In the genomic region with DNA sequence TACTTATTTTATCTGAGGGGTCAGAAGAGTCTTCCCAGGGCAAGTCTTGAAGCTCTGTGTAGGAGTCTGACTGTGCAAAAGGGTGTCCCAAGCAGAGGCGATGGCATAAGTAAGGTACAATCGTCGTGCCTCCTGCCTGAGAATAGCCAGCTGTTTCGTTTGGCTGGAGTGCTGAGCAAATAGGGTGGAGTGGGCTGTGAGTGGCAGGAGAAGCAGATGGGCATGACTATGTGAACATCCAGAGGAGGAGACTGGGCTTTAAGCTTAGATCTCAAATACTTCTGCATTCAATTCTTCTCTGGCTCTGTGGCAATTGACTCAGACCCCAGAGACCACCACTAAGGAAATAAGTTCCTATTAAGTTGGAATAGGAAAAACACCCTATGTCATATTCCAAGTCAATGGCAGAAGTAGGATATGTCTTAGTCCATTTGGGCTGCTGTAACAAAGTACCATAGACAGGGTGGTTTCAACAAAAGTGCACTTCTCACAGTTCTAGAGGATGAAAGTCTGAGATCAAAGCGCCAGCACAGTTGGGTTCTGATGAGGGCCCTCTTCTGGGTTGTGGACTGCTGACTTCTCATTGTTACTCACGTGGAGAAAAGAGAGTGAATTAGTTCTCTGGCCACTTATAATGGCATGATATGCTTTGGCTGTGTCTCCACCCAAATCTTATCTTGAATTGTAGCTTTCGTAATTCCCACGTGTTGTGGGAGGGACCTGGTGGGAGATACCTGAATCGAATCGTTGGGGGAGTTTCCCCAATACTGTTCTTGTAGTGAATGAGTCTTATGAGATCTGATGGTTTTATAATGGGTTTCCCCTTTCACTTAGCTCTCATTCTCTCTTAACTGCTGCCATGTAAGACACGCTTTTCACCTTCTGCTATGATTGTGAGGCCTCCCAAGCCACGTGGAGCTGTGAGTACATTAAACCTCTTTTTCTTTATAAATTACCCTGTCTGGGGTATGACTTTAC, we compare ENCODE assay signal across 11 cellular contexts.
DNase-seq lines count a peak whose midpoint lies in the region; ATAC-seq and TF ChIP-seq lines count a peak whose summit lies in the region.
"Had no signal": no experiment of that assay in that cellular context is flagged by ENCODE, and none has a peak within 500 bp of the region (broad histone marks: within the 10 kb centered on the region; RNA-seq: fewer than 3 reads in every experiment).

No MANE protein-coding gene starts in this region.

- H3K36me3 ChIP-seq in CD4-positive, alpha-beta memory T cell (ENCODE audit: insufficient read depth, low read length): no peaks in the 10 kb centered on the region
- H3K36me3 ChIP-seq in prostate gland: no peaks in the 10 kb centered on the region
- no peaks in the 10 kb centered on the region for H3K36me3 ChIP-seq in hepatocyte (replicated peaks; ENCODE audit: insufficient read depth, low read depth)
- H3K36me3 ChIP-seq: ascending aorta had no signal

- no peak overlapping the region for H3K4me2 ChIP-seq in hepatocyte

- ATAC-seq in GM18508 (IDR thresholded peaks at IDR 0.05; ENCODE audit: insufficient read depth, unreplicated experiment): peak; percentile 41
- peak; percentile 43 for ATAC-seq in HG03378 (IDR thresholded peaks at IDR 0.05; ENCODE audit: unreplicated experiment)
- ATAC-seq in activated B cell treated with CpG ODN at 0.5 μM for 24 hours (ENCODE audit: low read depth): peak; percentile 57
- no peak for ATAC-seq in GM21447 (IDR thresholded peaks at IDR 0.05; ENCODE audit: unreplicated experiment)
- ATAC-seq: mucosa of descending colon had no signal

- no peaks in the 10 kb centered on the region for H3K27me3 Mint-ChIP-seq in CD4-positive, alpha-beta memory T cell
- H3K27me3 Mint-ChIP-seq in activated B cell treated with CpG ODN at 0.5 μM for 24 hours (no peaks in the 10 kb centered on the region), CD14-positive monocyte (ENCODE audit: low read depth in 3 of 3) (peaks cover 2 to 4% (median 3%) of the 10 kb centered on the region in 3 donors)

- no peaks in the 10 kb centered on the region for H3K27me3 ChIP-seq in CD4-positive, alpha-beta memory T cell (ENCODE audit: insufficient read depth, low read length)
- H3K27me3 ChIP-seq in prostate gland (replicated peaks; ENCODE audit: insufficient read depth) (no peaks in the 10 kb centered on the region), hepatocyte (peaks cover 5% of the 10 kb centered on the region)
- H3K27me3 ChIP-seq: ascending aorta had no signal

- TF ChIP-seq POLR2A in prostate gland (IDR thresholded peaks at IDR 0.05): no peak

- no peak overlapping the region for H3K27ac ChIP-seq in CD4-positive, alpha-beta memory T cell (ENCODE audit: low read depth, low read length)
- H3K27ac ChIP-seq in prostate gland: no peak overlapping the region
- H3K27ac ChIP-seq in hepatocyte: no peak overlapping the region
- H3K27ac ChIP-seq: ascending aorta had no signal

- peaks cover 25% of the 10 kb centered on the region for H3K4me1 ChIP-seq in CD4-positive, alpha-beta memory T cell (ENCODE audit: insufficient read depth, low read length)
- H3K4me1 ChIP-seq in prostate gland (replicated peaks): no peaks in the 10 kb centered on the region
- no peaks in the 10 kb centered on the region for H3K4me1 ChIP-seq in hepatocyte (ENCODE audit: insufficient read depth)

- DNase-seq in CD4-positive, alpha-beta memory T cell: peak in 1 of 5 donors; percentile 13
- DNase-seq in activated B cell treated with CpG ODN at 0.5 μM for 24 hours (no peak), prostate gland (ENCODE audit: low spot score) (no peak), hepatocyte (ENCODE audit: low spot score) (no peak), CD14-positive monocyte (ENCODE audit: low spot score) (no peak)
- DNase-seq: mucosa of descending colon, SIG-M5 had no signal

- no peaks in the 10 kb centered on the region for H3K36me3 Mint-ChIP-seq in CD4-positive, alpha-beta memory T cell
- H3K36me3 Mint-ChIP-seq in activated B cell treated with CpG ODN at 0.5 μM for 24 hours (ENCODE audit: low read depth) (no peaks in the 10 kb centered on the region), CD14-positive monocyte (no peaks in the 10 kb centered on the region)

- H3K4me3 ChIP-seq in CD4-positive, alpha-beta memory T cell (ENCODE audit: low read length in 2 of 2): no peak overlapping the region
- H3K4me3 ChIP-seq in prostate gland: no peak overlapping the region
- H3K4me3 ChIP-seq in hepatocyte: no peak overlapping the region
- H3K4me3 ChIP-seq: ascending aorta, mucosa of descending colon had no signal

- H3K4me3 Mint-ChIP-seq in CD4-positive, alpha-beta memory T cell: no peak overlapping the region
- H3K4me3 Mint-ChIP-seq in activated B cell treated with CpG ODN at 0.5 μM for 24 hours (peak overlapping the region; percentile 21), CD14-positive monocyte (no peak overlapping the region)

- H3K9me3 Mint-ChIP-seq in CD4-positive, alpha-beta memory T cell: no peaks in the 10 kb centered on the region
- H3K9me3 Mint-ChIP-seq in activated B cell treated with CpG ODN at 0.5 μM for 24 hours: no peaks in the 10 kb centered on the region
- no peaks in the 10 kb centered on the region for H3K9me3 Mint-ChIP-seq in CD14-positive monocyte

- no peaks in the 10 kb centered on the region for H3K9me2 ChIP-seq in hepatocyte (replicated peaks; ENCODE audit: insufficient read depth)

- 84% methylated on average over 12 of the region's 12 CpGs for WGBS in prostate gland
- WGBS in hepatocyte (ENCODE audit: low lambda C conversion rate, missing lambda C conversion rate): 83% methylated on average over 12 of the region's 12 CpGs

- intact Hi-C loops in CD4-positive, alpha-beta memory T cell (cut with micrococcal nuclease): loop anchor here (10.0 kb wide), 1 partner anchor 308 kb away; no protein-coding TSS in a partner anchor
- intact Hi-C loops in activated B cell treated with CpG ODN at 0.5 μM for 24 hours (cut with micrococcal nuclease) (loop anchor here (5.0 to 10.0 kb wide), 2 partner anchors 81 to 138 kb away; no protein-coding TSS in a partner anchor), prostate gland (cut with DNase I) (loop anchor here (10.0 kb wide), 1 partner anchor 1068 kb away; no protein-coding TSS in a partner anchor), CD14-positive monocyte (cut with micrococcal nuclease) (loop anchor here (5.0 to 10.0 kb wide), 2 partner anchors 36 to 178 kb away; no protein-coding TSS in a partner anchor)

- TF ChIP-seq CTCF in activated B cell treated with CpG ODN at 0.5 μM for 24 hours (IDR thresholded peaks at IDR 0.05) (no peak), prostate gland (IDR thresholded peaks at IDR 0.05) (no peak), hepatocyte (IDR thresholded peaks at IDR 0.05; ENCODE audit: poor library complexity) (no peak), CD14-positive monocyte (IDR thresholded peaks at IDR 0.05) (no peak)

- H3K79me2 ChIP-seq in hepatocyte: no peaks in the 10 kb centered on the region

- no peaks in the 10 kb centered on the region for H3K9me3 ChIP-seq in CD4-positive, alpha-beta memory T cell (ENCODE audit: control insufficient read depth in 1 of 2, low read length in 2 of 2)
- H3K9me3 ChIP-seq in prostate gland (no peaks in the 10 kb centered on the region), hepatocyte (ENCODE audit: low read depth) (no peaks in the 10 kb centered on the region)
- H3K9me3 ChIP-seq: ascending aorta, mucosa of descending colon had no signal

- H4K20me1 ChIP-seq in hepatocyte (ENCODE audit: insufficient read depth, poor library complexity, severe bottlenecking): no peaks in the 10 kb centered on the region

- CTCF ChIA-PET in CD4-positive, alpha-beta memory T cell (lab: Charles Lee; ENCODE audit: partially characterized antibody): interaction anchor here (0.6 to 8.7 kb wide), 9 partner anchors 348 to 1143 kb away, joined by 3 to 63 read pairs (median 3); a partner anchor contains a TSS
- CTCF ChIA-PET in activated B cell treated with CpG ODN at 0.5 μM for 24 hours (lab: Charles Lee): interaction anchor here (0.7 to 1.9 kb wide), 7 partner anchors 33 to 1064 kb away, joined by 3 to 8 read pairs (median 4); no protein-coding TSS in a partner anchor

- H2AFZ ChIP-seq in hepatocyte: no peak overlapping the region

- POLR2A ChIA-PET in CD4-positive, alpha-beta memory T cell (lab: Charles Lee; ENCODE audit: partially characterized antibody): no interaction called here
- POLR2A ChIA-PET in activated B cell treated with CpG ODN at 0.5 μM for 24 hours (lab: Charles Lee): interaction anchor here (0.6 to 1.7 kb wide), 3 partner anchors 147 to 850 kb away, joined by 3 to 4 read pairs (median 4); a partner anchor contains a TSS

- H3K4me1 Mint-ChIP-seq in CD4-positive, alpha-beta memory T cell: peaks cover 19 to 38% (median 23%) of the 10 kb centered on the region in 4 donors
- H3K4me1 Mint-ChIP-seq in activated B cell treated with CpG ODN at 0.5 μM for 24 hours (peaks cover 77% of the 10 kb centered on the region), CD14-positive monocyte (peaks cover 46% of the 10 kb centered on the region)

- peak overlapping the region in 4 of 7 donors; percentile 20 to 67 (median 44) for H3K27ac Mint-ChIP-seq in CD4-positive, alpha-beta memory T cell
- peak overlapping the region; percentile 80 for H3K27ac Mint-ChIP-seq in activated B cell treated with CpG ODN at 0.5 μM for 24 hours
- H3K27ac Mint-ChIP-seq in CD14-positive monocyte: peak overlapping the region in 1 of 7 donors; percentile 49
